In the genomic region with DNA sequence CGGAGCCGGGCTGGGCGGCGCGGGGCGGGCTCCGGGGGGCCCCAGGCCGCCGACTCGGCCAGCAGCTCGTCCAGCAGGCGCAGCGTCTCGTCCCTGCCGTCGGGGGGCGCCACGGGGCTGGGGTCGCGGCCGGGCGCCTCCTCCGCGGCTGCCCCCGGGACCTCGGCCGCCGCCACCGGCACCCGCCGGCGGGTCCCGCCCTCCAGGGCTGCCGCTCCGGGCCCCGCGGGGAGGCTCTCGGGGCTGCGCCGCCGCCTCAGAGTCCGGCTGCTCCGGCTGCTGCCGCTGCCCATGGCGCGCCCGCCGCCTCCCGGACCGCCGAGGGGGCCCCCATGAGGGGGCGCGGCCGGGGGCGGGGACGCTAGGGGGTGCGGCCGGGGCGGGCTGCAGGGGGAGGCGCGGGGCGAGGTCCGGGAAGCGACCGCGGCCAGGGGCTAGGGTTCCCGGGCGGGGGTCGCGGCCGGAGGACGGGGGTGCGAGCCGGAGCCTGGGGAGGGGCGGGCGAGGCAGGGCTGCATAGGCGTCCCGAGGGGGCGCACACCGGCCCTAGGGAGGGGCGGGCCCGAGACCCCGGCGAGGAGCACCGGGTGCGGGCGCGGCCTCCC, we compare ENCODE assay signal across 8 cellular contexts. TPM values are rescaled to one million over a fixed set of nuclear protein-coding genes. Genes with fewer than 3 reads are reported as not detected.
DNase-seq lines count a peak whose midpoint lies in the region; ATAC-seq, FAIRE-seq and TF ChIP-seq lines count a peak whose summit lies in the region.

A gene with protein sequence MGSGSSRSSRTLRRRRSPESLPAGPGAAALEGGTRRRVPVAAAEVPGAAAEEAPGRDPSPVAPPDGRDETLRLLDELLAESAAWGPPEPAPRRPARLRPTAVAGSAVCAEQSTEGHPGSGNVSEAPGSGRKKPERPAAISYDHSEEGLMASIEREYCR (minus strand): TSS at position 481 of the 605 bp plus-strand sequence. CDS start 188 bp downstream, at position 293.

- peak in 1 of 2 experiments; percentile 15; a peak in 2 of 5 replicates for TF ChIP-seq RAD21 in A549 (conservative IDR thresholded peaks at IDR 0.05 in 1 of 2, IDR thresholded peaks at IDR 0.05 in 1 of 2)

- no peaks in the 10 kb centered on the region for H3K27me3 ChIP-seq in right atrium auricular region

- H3K9me3 ChIP-seq in A549 = no peaks in the 10 kb centered on the region
- no peaks in the 10 kb centered on the region for H3K9me3 ChIP-seq in right atrium auricular region

- no peak for TF ChIP-seq EP300 in A549 (IDR thresholded peaks at IDR 0.05)

- no peak for FAIRE-seq in A549 (lab: Jason Lieb, UNC)

- H3K4me1 ChIP-seq in A549 = 0 out of 3 replicates have a peak, but pooled peaks cover 3% of the 10 kb centered on the region
- H3K4me1 ChIP-seq in right atrium auricular region = peaks cover 0 to 22% of the 10 kb centered on the region in 2 donors

- DNase-seq in A549 (ENCODE audit: low read depth in 1 of 2, low spot score in 1 of 2) (peak; percentile 57 to 66), right atrium auricular region (ENCODE audit: low spot score) (no peak), skeletal muscle cell (ENCODE audit: low read depth) (no peak), SKM-1 (lab: John Stamatoyannopoulos, UW; ENCODE audit: unreplicated experiment) (no peak), NOMO-1 treated with dmso at 0.1 percent for 144 hours (lab: John Stamatoyannopoulos, UW; ENCODE audit: unreplicated experiment) (no peak)
- no peak for DNase-seq in activated T-helper 2 cell treated with anti-CD3 and anti-CD28 coated beads, Interferon-gamma antibody, Interleukin-2, Interleukin-4, amounts not matched to agents 10 μg/mL and 5 μg/mL and 100 μg/mL, durations not matched to agents 14 hours and 24 hours and 36 hours (ENCODE audit: low spot score)

- H3K4me1 Mint-ChIP-seq in activated T-helper 2 cell treated with anti-CD3 and anti-CD28 coated beads, Interferon-gamma antibody, Interleukin-2, Interleukin-4, amounts not matched to agents 10 μg/mL and 5 μg/mL and 100 μg/mL, durations not matched to agents 14 hours and 24 hours and 36 hours (ENCODE audit: low read depth) = peaks cover 29% of the 10 kb centered on the region

- H3K27ac Mint-ChIP-seq in activated T-helper 2 cell treated with anti-CD3 and anti-CD28 coated beads, Interferon-gamma antibody, Interleukin-2, Interleukin-4, amounts not matched to agents 10 μg/mL and 5 μg/mL and 100 μg/mL, durations not matched to agents 14 hours and 24 hours and 36 hours = peak within 1 kb of the TSS; percentile 46

- TF ChIP-seq POLR2A in A549 (IDR thresholded peaks at IDR 0.05; ENCODE audit: low read length) = no peak

- POLR2A ChIA-PET in A549 (lab: Yijun Ruan, JAX) = interaction anchor here (0.6 to 1.3 kb wide), 2 partner anchors 17 to 40 kb away, joined by 3 to 5 read pairs; no protein-coding TSS in a partner anchor

- H3K27ac ChIP-seq in A549 = peak within 1 kb of the TSS; percentile 77 to 92
- peak within 1 kb of the TSS; percentile 76 to 87 for H3K27ac ChIP-seq in right atrium auricular region

- H3K4me3 Mint-ChIP-seq in activated T-helper 2 cell treated with anti-CD3 and anti-CD28 coated beads, Interferon-gamma antibody, Interleukin-2, Interleukin-4, amounts not matched to agents 10 μg/mL and 5 μg/mL and 100 μg/mL, durations not matched to agents 14 hours and 24 hours and 36 hours (ENCODE audit: low read depth) = peak within 1 kb of the TSS; percentile 81

- intact Hi-C loops in activated T-helper 2 cell treated with anti-CD3 and anti-CD28 coated beads, Interferon-gamma antibody, Interleukin-2, Interleukin-4, amounts not matched to agents 10 μg/mL and 5 μg/mL and 100 μg/mL, durations not matched to agents 14 hours and 24 hours and 36 hours (cut with micrococcal nuclease) = loop anchor here (2.0 kb wide), 1 partner anchor 45 kb away; no protein-coding TSS in a partner anchor

- no CpG with 5 or more reads among the region's 88 CpGs for WGBS in A549 (ENCODE audit: missing lambda C conversion rate)

- ATAC-seq in A549 (peak; percentile 62 to 89), HG03159 (IDR thresholded peaks at IDR 0.05; ENCODE audit: unreplicated experiment) (peak; percentile 38)

- H3K4me3 ChIP-seq in A549 (peak within 1 kb of the TSS; percentile 70), GM12875 (ENCODE audit: low read depth, low read length) (peak within 1 kb of the TSS; percentile 55), right atrium auricular region (peak within 1 kb of the TSS; percentile 52 to 66), skeletal muscle cell (ENCODE audit: low read depth, low read length) (peak within 1 kb of the TSS; percentile 44)

- no peaks in the 10 kb centered on the region for H3K36me3 ChIP-seq in right atrium auricular region

- H3K9me3 Mint-ChIP-seq in activated T-helper 2 cell treated with anti-CD3 and anti-CD28 coated beads, Interferon-gamma antibody, Interleukin-2, Interleukin-4, amounts not matched to agents 10 μg/mL and 5 μg/mL and 100 μg/mL, durations not matched to agents 14 hours and 24 hours and 36 hours = no peaks in the 10 kb centered on the region

- peaks cover 3% of the 10 kb centered on the region for H3K36me3 Mint-ChIP-seq in activated T-helper 2 cell treated with anti-CD3 and anti-CD28 coated beads, Interferon-gamma antibody, Interleukin-2, Interleukin-4, amounts not matched to agents 10 μg/mL and 5 μg/mL and 100 μg/mL, durations not matched to agents 14 hours and 24 hours and 36 hours (ENCODE audit: low read depth)

- peaks cover 67% of the 10 kb centered on the region for H3K27me3 Mint-ChIP-seq in activated T-helper 2 cell treated with anti-CD3 and anti-CD28 coated beads, Interferon-gamma antibody, Interleukin-2, Interleukin-4, amounts not matched to agents 10 μg/mL and 5 μg/mL and 100 μg/mL, durations not matched to agents 14 hours and 24 hours and 36 hours (ENCODE audit: low read depth)

- CTCF ChIA-PET in A549 (lab: Yijun Ruan, JAX) = interaction anchor here (0.5 to 27.5 kb wide), 24 partner anchors 9 to 590 kb away, joined by 3 to 612 read pairs (median 4); no protein-coding TSS in a partner anchor

- TF ChIP-seq CTCF in A549 (IDR thresholded peaks at IDR 0.05) (peak; percentile 87), GM12875 (IDR thresholded peaks at IDR 0.05; ENCODE audit: borderline replicate concordance, insufficient read depth, low read depth, low read length) (peak; percentile 44), right atrium auricular region (IDR thresholded peaks at IDR 0.05) (peak in 1 of 2 donors; percentile 14)

- peak within 1 kb of the TSS; percentile 75 for H3K4me2 ChIP-seq in A549

TF ChIP-seq in A549, 52 proteins besides CTCF, POLR2A, EP300 and RAD21:
- TF ChIP-seq, protein P1, sequence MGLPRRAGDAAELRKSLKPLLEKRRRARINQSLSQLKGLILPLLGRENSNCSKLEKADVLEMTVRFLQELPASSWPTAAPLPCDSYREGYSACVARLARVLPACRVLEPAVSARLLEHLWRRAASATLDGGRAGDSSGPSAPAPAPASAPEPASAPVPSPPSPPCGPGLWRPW (IDR thresholded peaks at IDR 0.05) = no peak
- TF ChIP-seq SMC3 (IDR thresholded peaks at IDR 0.05) = peak; percentile 59
- TF ChIP-seq JUN (IDR thresholded peaks at IDR 0.05) = peak in 1 of 2 experiments; percentile 58; a peak in 1 of 5 replicates
- TF ChIP-seq HOXB13 (CRISPR knock-in tag; IDR thresholded peaks at IDR 0.05; ENCODE audit: low read depth) = no peak
- no peak for TF ChIP-seq NFE2L2 (conservative IDR thresholded peaks at IDR 0.05; ENCODE audit: low read length)

RNA-seq across cellular contexts. Expression of the gene that starts here (rescaled TPM):
- polyA plus RNA-seq in A549 (2011; rRNA removed) (0.53 and 0.68 TPM in 2 replicates), A549 (2017; fragmentation: RNase III; extraction: RNeasy Plus Mini Kit Qiagen cat#74134 plus additional on column Dnase treatment) (0.64 to 1.2 TPM (median 1.1 TPM) in 3 replicates)
- 0.41 and 0.87 TPM in 2 replicates for polyA plus RNA-seq in A549 (2012; cell fraction: cytosol; rRNA removed)
- polyA plus RNA-seq in A549 (2012; cell fraction: nucleus; rRNA removed) = 0.48 and 0.71 TPM in 2 replicates
- polyA minus RNA-seq in A549 (2011; rRNA and poly(A)+ RNA removed) = 0.17 and 1.2 TPM in 2 replicates
- 0.78 and 0.89 TPM in 2 replicates for total RNA-seq in activated T-helper 2 cell treated with anti-CD3 and anti-CD28 coated beads, Interferon-gamma antibody, Interleukin-2, Interleukin-4, amounts not matched to agents 10 μg/mL and 5 μg/mL and 100 μg/mL, durations not matched to agents 14 hours and 24 hours and 36 hours
- total RNA-seq in right atrium auricular region = 1 to 10 TPM; 4.8 to 5.9 TPM

Comparison
In these comparisons a context has a peak if more than half of its experiments do, and no peak if none do; other contexts are left out.
1. DNase-seq: peak in A549 (2 of 2); none in activated T-helper 2 cell treated with anti-CD3 and anti-CD28 coated beads, Interferon-gamma antibody, Interleukin-2, Interleukin-4, amounts not matched to agents 10 μg/mL and 5 μg/mL and 100 μg/mL, durations not matched to agents 14 hours and 24 hours and 36 hours (single experiment), right atrium auricular region (single experiment), skeletal muscle cell (single experiment), SKM-1 (single experiment) and NOMO-1 treated with dmso at 0.1 percent for 144 hours (single experiment).
2. Peak in every context shown above with its lines, with median percentiles within 50 percentile points of each other: H3K4me3 ChIP-seq.